Comparison of ENCODE assay signal across 8 cellular contexts in the genomic region with DNA sequence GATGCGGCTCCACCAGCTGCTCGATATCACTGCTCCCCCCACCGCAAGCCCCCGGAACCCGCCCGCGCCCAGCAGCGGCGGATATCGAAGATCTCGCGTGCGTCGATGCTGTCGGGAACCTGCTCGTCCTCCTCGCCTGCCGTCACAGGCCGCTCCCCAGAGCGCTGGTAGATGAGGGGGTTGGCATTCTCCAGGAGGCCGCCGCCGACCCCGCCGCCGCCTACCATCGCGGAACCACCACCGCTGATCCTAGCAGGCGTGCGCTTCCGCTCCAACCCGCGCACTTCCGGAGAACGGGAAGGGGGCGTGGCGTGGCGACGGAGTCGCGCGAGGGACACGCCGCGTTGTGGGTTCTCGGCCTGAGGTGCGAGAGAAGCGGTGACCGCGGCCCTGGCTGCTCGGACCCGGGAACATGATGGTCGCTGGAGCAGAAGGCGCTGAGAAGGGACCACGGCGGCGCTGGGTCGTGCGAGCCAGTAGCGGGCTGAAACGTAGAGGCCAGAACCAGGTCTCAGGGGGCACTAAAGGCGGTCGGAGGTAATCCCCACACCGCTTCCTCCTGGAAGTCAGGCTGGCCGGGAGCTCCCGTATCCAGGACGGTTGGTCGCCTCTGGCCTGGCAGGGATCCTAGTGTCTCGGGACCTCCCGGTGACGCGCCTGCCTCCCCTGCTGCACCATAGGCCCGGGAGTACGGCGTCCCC.
A peak's percentile ranks its signal among the peaks of the same experiment; 100 is the strongest.
DNase-seq lines count a peak whose midpoint lies in the region; ATAC-seq and TF ChIP-seq lines count a peak whose summit lies in the region.

A gene (minus strand): TSS at position 265 of the 701 bp plus-strand sequence. CDS start 38 bp downstream, at position 227.

- ATAC-seq in HG03039 (IDR thresholded peaks at IDR 0.05; ENCODE audit: unreplicated experiment), result peak; percentile 60

- peak within 1 kb of the TSS; percentile 91 for H3K27ac ChIP-seq in WERI-Rb-1
- H3K27ac ChIP-seq in iPS-20b (ENCODE audit: low read length), result no peak within 1 kb of the TSS
- H3K27ac ChIP-seq in skin epidermis, result peak within 1 kb of the TSS; percentile 73 to 99 (median 96)

- DNase-seq in NCI-H2081 (lab: John Stamatoyannopoulos, UW) (peak; percentile 55 to 80), NCI-H2081 treated with DMSO at 0.1 percent for 48 hours (lab: John Stamatoyannopoulos, UW) (no peak), NCI-H2171 (lab: John Stamatoyannopoulos, UW) (peak; percentile 86), WERI-Rb-1 (peak; percentile 87), T47D (ENCODE audit: low read depth in 1 of 2, low spot score in 1 of 2) (peak; percentile 83 to 91)

- H3K4me3 ChIP-seq in WERI-Rb-1 (ENCODE audit: low read depth, low read length) (peak within 1 kb of the TSS; percentile 79), iPS-20b (ENCODE audit: low read length) (peak within 1 kb of the TSS; percentile 93), skin epidermis (peak within 1 kb of the TSS; percentile 75 to 97 (median 92))

- in situ Hi-C loops in T47D (cut with HindIII; ENCODE audit: low pct_unique_long_range_greater_than_20kb, low sequenced_read_pairs), result no loop called here

- H3K27me3 ChIP-seq in WERI-Rb-1 (ENCODE audit: insufficient read depth, low read depth, severe bottlenecking), result no peaks in the 10 kb centered on the region
- H3K27me3 ChIP-seq in iPS-20b (ENCODE audit: insufficient read depth, low read length), result peaks cover 17% of the 10 kb centered on the region

- H3K4me1 ChIP-seq in iPS-20b (ENCODE audit: insufficient read depth, low read length), result peaks cover 4% of the 10 kb centered on the region; the same call in 1 of the 2 replicates

- H3K9me3 ChIP-seq in WERI-Rb-1 (ENCODE audit: severe bottlenecking) (no peaks in the 10 kb centered on the region), iPS-20b (ENCODE audit: insufficient read depth, low read depth, low read length) (no peaks in the 10 kb centered on the region)

- peak within 1 kb of the TSS; percentile 84; the same call in 1 of the 2 replicates for H3K9ac ChIP-seq in iPS-20b (ENCODE audit: low read depth, low read length)

- H3K36me3 ChIP-seq in WERI-Rb-1 (peaks cover 37% of the 10 kb centered on the region), iPS-20b (ENCODE audit: insufficient read depth, low read depth, low read length) (no peaks in the 10 kb centered on the region)

- no peak for TF ChIP-seq CTCF in WERI-Rb-1 (IDR thresholded peaks at IDR 0.05; ENCODE audit: low read depth, low read length)
